In the genomic region with DNA sequence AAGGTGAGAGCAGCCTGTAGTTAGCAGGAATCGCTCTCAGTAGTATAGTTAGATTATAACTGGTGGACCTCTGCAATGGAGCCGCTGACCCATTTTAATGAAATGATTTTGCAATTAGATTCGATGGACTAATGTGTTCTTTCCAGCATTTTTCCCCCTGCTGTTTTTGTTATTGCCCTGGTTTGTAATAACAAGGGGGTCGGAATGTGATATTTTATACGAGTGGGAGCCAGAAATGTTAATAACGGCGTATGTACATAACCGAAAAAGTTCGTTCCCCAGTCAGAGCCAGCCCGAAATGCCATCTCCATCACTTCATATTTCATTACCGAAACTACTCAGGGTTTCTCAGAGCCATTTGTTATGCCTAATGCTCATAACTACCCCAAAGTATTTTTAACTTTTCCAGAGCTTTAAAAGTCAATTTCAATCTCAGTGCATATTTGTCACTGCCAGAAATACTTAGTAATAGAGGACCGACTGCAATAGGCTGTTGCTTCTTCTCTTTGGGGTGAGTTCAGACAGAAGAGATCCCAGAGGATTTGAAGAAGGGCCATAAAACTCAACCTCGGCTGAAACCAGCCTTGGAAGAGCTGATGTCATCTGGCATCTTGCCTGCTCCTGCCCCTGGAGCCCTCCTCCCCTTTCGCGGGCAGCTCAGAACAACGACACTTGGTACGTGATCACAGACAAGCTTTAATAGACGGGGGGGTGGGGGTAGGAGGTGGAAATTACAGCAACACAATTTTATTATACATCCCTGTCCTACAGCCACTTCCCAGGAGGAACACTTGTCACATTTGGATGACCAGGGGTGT, we compare ENCODE assay signal across 12 cellular contexts.
A peak's percentile ranks its signal among the peaks of the same experiment; 100 is the strongest.
DNase-seq lines count a peak whose midpoint lies in the region; ATAC-seq and TF ChIP-seq lines count a peak whose summit lies in the region.
"Had no signal": no experiment of that assay in that cellular context is flagged by ENCODE, and none has a peak within 500 bp of the region (broad histone marks: within the 10 kb centered on the region; RNA-seq: fewer than 3 reads in every experiment).

No MANE protein-coding gene starts in this region.

- H3F3A ChIP-seq in GM23248 (ENCODE audit: insufficient read depth): peaks cover 7% of the 10 kb centered on the region; the same call in 1 of the 2 replicates

- ATAC-seq in HG03520 (IDR thresholded peaks at IDR 0.05; ENCODE audit: unreplicated experiment) (no peak), HG02884 (IDR thresholded peaks at IDR 0.05; ENCODE audit: unreplicated experiment) (no peak), T-helper 17 cell (no peak)
- ATAC-seq: mucosa of descending colon, T-cell had no signal

- H3K27ac ChIP-seq in GM23248 (peak overlapping the region; percentile 23), SJCRH30 (no peak overlapping the region)

- H3K9me3 Mint-ChIP-seq in glutamatergic neuron (ENCODE audit: unreplicated experiment): no peaks in the 10 kb centered on the region

- no peak overlapping the region for H3K4me3 ChIP-seq in GM23248
- no peak overlapping the region for H3K4me3 ChIP-seq in SJCRH30
- H3K4me3 ChIP-seq: mucosa of descending colon had no signal

- no peak overlapping the region for H3K9ac ChIP-seq in GM23248

- no peaks in the 10 kb centered on the region; the same call in 1 of the 2 replicates for H3K36me3 ChIP-seq in GM23248 (ENCODE audit: low read depth)
- H3K36me3 ChIP-seq in SJCRH30: no peaks in the 10 kb centered on the region

- no peak overlapping the region for H3K27ac Mint-ChIP-seq in glutamatergic neuron (ENCODE audit: unreplicated experiment)
- no peak overlapping the region for H3K27ac Mint-ChIP-seq in T-helper 17 cell
- H3K27ac Mint-ChIP-seq: T-cell had no signal

- no peaks in the 10 kb centered on the region for H4K20me1 ChIP-seq in GM23248 (ENCODE audit: insufficient read depth)

- H3K79me2 ChIP-seq in GM23248 (ENCODE audit: insufficient read depth): no peaks in the 10 kb centered on the region

- H3K27me3 ChIP-seq in GM23248 (replicated peaks; ENCODE audit: insufficient read depth): no peaks in the 10 kb centered on the region
- H3K27me3 ChIP-seq in SJCRH30: no peaks in the 10 kb centered on the region

- H3K4me1 Mint-ChIP-seq in glutamatergic neuron (ENCODE audit: low read depth, unreplicated experiment) (peaks cover 20% of the 10 kb centered on the region), T-helper 17 cell (no peaks in the 10 kb centered on the region)
- H3K4me1 Mint-ChIP-seq: T-cell had no signal

- TF ChIP-seq CTCF in glutamatergic neuron (IDR thresholded peaks at IDR 0.05; ENCODE audit: partially characterized antibody, unreplicated experiment): no peak

- peak overlapping the region; percentile 42 for H3K4me3 Mint-ChIP-seq in glutamatergic neuron (ENCODE audit: unreplicated experiment)
- H3K4me3 Mint-ChIP-seq in T-helper 17 cell: no peak overlapping the region
- H3K4me3 Mint-ChIP-seq: T-cell had no signal

- DNase-seq in GM23248 (peak; percentile 77), SJCRH30 (peak; percentile 62 to 70), glutamatergic neuron (no peak), stromal cell of bone marrow (ENCODE audit: low read depth) (peak; percentile 75), T-helper 17 cell (no peak), NCI-H2107 (lab: John Stamatoyannopoulos, UW) (no peak)
- DNase-seq: activated CD4-positive, alpha-beta T cell treated with anti-CD3 and anti-CD28 coated beads for 48 hours; mucosa of descending colon; NCI-H1436 treated with DMSO at 0.1 percent for 48 hours; T-cell had no signal

- in situ Hi-C loops in GM23248 (cut with MboI): no loop called here

- 22 to 23% methylated on average over 17 to 18 of the region's 18 CpGs for WGBS in GM23248 (ENCODE audit: low coverage in 1 of 2, low lambda C conversion rate in 2 of 2, missing lambda C conversion rate in 2 of 2), 2 experiments

- H3K27me3 Mint-ChIP-seq in glutamatergic neuron (ENCODE audit: unreplicated experiment) (peaks cover 4% of the 10 kb centered on the region), T-helper 17 cell (peaks cover 24% of the 10 kb centered on the region)

- H2AFZ ChIP-seq in GM23248: no peak overlapping the region

- H3K9me3 ChIP-seq in GM23248 (ENCODE audit: low read depth) (no peaks in the 10 kb centered on the region), SJCRH30 (replicated peaks) (no peaks in the 10 kb centered on the region), T-helper 17 cell (ENCODE audit: control insufficient read depth, low read length, poor library complexity, severe bottlenecking) (no peaks in the 10 kb centered on the region)
- H3K9me3 ChIP-seq: mucosa of descending colon had no signal

- no peaks in the 10 kb centered on the region for H3K9me2 ChIP-seq in GM23248 (ENCODE audit: insufficient read depth)

- H3K4me1 ChIP-seq in GM23248 (ENCODE audit: insufficient read depth) (peaks cover 12% of the 10 kb centered on the region), SJCRH30 (peaks cover 13% of the 10 kb centered on the region)

- peaks cover 19% of the 10 kb centered on the region for H3K36me3 Mint-ChIP-seq in glutamatergic neuron (ENCODE audit: unreplicated experiment)
- no peaks in the 10 kb centered on the region for H3K36me3 Mint-ChIP-seq in T-helper 17 cell (ENCODE audit: low read depth)
- H3K36me3 Mint-ChIP-seq: T-cell had no signal

- peak overlapping the region; percentile 34 for H3K4me2 ChIP-seq in GM23248 (ENCODE audit: unreplicated experiment)

Comparison
In these comparisons a context has a peak if more than half of its experiments do, and no peak if none do; other contexts are left out.
1. DNase-seq: peak in GM23248 (single experiment), SJCRH30 (2 of 2) and stromal cell of bone marrow (single experiment); none in glutamatergic neuron (single experiment), T-helper 17 cell (0 of 3) and NCI-H2107 (single experiment).